11 cellular contexts compared by ENCODE assay signal in the genomic region with DNA sequence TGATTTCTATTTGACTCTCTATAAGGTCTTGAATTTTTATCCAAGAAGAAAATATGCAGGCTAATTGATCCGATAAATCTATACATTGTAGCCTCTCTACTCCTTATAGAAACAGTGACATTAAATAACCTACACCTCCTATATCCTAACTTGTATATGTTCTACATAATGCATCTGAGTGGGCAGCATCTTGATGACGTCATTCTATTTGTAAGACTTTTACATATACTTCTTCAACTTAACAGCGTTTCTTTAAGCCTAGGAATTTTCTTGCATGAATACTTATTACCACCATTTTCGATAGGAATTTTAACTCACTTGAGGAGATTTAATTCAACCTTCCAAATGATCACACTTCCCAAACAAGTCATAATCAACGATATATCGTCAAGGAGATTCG.
"Had no signal": no experiment of that assay in that cellular context is flagged by ENCODE, and none has a peak within 500 bp of the region (broad histone marks: within the 10 kb centered on the region; RNA-seq: fewer than 3 reads in every experiment).

No MANE protein-coding gene starts in this region.

- FAIRE-seq: H1, H54 had no signal

- H3K4me3 ChIP-seq: GM23248, GM23338, HAP-1 had no signal

- H2AFZ ChIP-seq: GM23248, GM23338 had no signal

- H3K4me1 ChIP-seq: HAP-1 had no signal

- DNase-seq: GM23248, GOT3, H7, H9, HCEC 1CT, HFFc6 had no signal

- H3K9ac ChIP-seq: GM23248 had no signal

- H3K36me3 ChIP-seq: HAP-1 had no signal

- H3K9me3 ChIP-seq: HAP-1 had no signal

- H3K27ac ChIP-seq: GM23248 had no signal

- ATAC-seq: GM23338, HCT116 had no signal

- H3K4me2 ChIP-seq: GM23338 had no signal
